In genomic region chr6:133526436-133526835, GRCh38 we compare ENCODE assay signal across 3 cellular contexts.
TF ChIP-seq lines count a peak whose summit lies in the region.

No MANE protein-coding gene starts in this region.

TF ChIP-seq in GM23338, 12 proteins besides CTCF, POLR2A, EP300 and RAD21 (continued from another document and continues in another):
- TF ChIP-seq ETS1 (IDR thresholded peaks at IDR 0.05) (no peak), POLR2AphosphoS5 (IDR thresholded peaks at IDR 0.05; ENCODE audit: low read depth) (no peak), NANOG (IDR thresholded peaks at IDR 0.05; ENCODE audit: borderline replicate concordance) (no peak), CREB1 (CRISPR knock-in tag; IDR thresholded peaks at IDR 0.05; ENCODE audit: low read depth) (no peak), JUNB (IDR thresholded peaks at IDR 0.05; ENCODE audit: unreplicated experiment) (no peak), REST (IDR thresholded peaks at IDR 0.05; ENCODE audit: unreplicated experiment) (no peak)

TF ChIP-seq in IMR-90, 13 proteins besides CTCF, POLR2A, EP300 and RAD21 (continued from another document):
- no peak for TF ChIP-seq RFX5 (IDR thresholded peaks at IDR 0.05; ENCODE audit: low read depth, low read length)
- no peak for TF ChIP-seq MXI1 (IDR thresholded peaks at IDR 0.05; ENCODE audit: borderline replicate concordance, low read depth, low read length)
- TF ChIP-seq CHD1 (IDR thresholded peaks at IDR 0.05; ENCODE audit: low read depth, low read length), result no peak
- TF ChIP-seq CEBPB (IDR thresholded peaks at IDR 0.05; ENCODE audit: low read depth, low read length), result no peak
- TF ChIP-seq ELK1 (IDR thresholded peaks at IDR 0.05; ENCODE audit: borderline replicate concordance, low read depth, low read length), result no peak
- TF ChIP-seq BHLHE40 (IDR thresholded peaks at IDR 0.05; ENCODE audit: low read depth, low read length), result no peak
- TF ChIP-seq USF2 (IDR thresholded peaks at IDR 0.05; ENCODE audit: low read depth, low read length), result no peak
- TF ChIP-seq RCOR1 (IDR thresholded peaks at IDR 0.05; ENCODE audit: insufficient replicate concordance, low read length), result no peak
TF ChIP-seq in IMR-90: peak in this region for 0.

TF ChIP-seq in WTC11, 78 proteins besides CTCF, POLR2A, EP300 and RAD21:
- TF ChIP-seq FOXP4 (CRISPR knock-in tag; IDR thresholded peaks at IDR 0.05), result no peak
- no peak for TF ChIP-seq HMGA2 (CRISPR knock-in tag; IDR thresholded peaks at IDR 0.05)
- no peak for TF ChIP-seq ZMAT4 (CRISPR knock-in tag; IDR thresholded peaks at IDR 0.05)
- TF ChIP-seq ZNF671 (CRISPR knock-in tag; IDR thresholded peaks at IDR 0.05), result no peak
- TF ChIP-seq SMAD4 (CRISPR knock-in tag; IDR thresholded peaks at IDR 0.05), result no peak
- no peak for TF ChIP-seq E2F4 (CRISPR knock-in tag; IDR thresholded peaks at IDR 0.05; ENCODE audit: borderline replicate concordance, low read depth)
- no peak for TF ChIP-seq ZNF219 (CRISPR knock-in tag; IDR thresholded peaks at IDR 0.05; ENCODE audit: borderline replicate concordance)
- no peak for TF ChIP-seq ATF6 (CRISPR knock-in tag; IDR thresholded peaks at IDR 0.05)
- no peak for TF ChIP-seq TEAD4 (CRISPR knock-in tag; IDR thresholded peaks at IDR 0.05)
- TF ChIP-seq ZNF423 (CRISPR knock-in tag; IDR thresholded peaks at IDR 0.05), result no peak
- TF ChIP-seq RORB (CRISPR knock-in tag; IDR thresholded peaks at IDR 0.05), result no peak
